Comparison of ENCODE assay signal across 11 cellular contexts in the genomic region with DNA sequence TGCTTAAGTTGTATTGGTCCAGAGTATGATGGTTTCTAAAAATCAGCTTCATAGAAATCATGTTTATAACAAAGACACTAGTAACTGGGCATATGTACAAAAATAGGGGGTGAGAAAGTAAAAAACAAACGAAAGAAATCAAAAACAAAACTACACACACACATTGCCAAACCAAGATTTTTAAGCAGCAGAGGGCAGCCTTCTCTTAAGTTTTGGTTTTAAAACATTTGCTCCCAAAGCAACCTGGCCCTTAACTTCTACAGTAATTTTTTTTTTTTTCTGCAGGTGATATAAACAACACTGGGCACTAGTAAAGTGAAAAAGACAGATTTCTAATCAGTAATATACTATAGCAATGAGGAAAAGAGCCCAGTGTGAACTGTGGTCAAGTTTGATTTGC. TPM values are rescaled to one million over a fixed set of nuclear protein-coding genes. Genes with fewer than 3 reads are reported as not detected.
DNase-seq lines count a peak whose midpoint lies in the region; ATAC-seq and TF ChIP-seq lines count a peak whose summit lies in the region.
"Had no signal": no experiment of that assay in that cellular context is flagged by ENCODE, and none has a peak within 500 bp of the region (broad histone marks: within the 10 kb centered on the region; RNA-seq: fewer than 3 reads in every experiment).

No MANE protein-coding gene starts in this region.

- no peaks in the 10 kb centered on the region for H3K4me1 Mint-ChIP-seq in activated T-helper 2 cell treated with anti-CD3 and anti-CD28 coated beads, Interferon-gamma antibody, Interleukin-2, Interleukin-4, amounts not matched to agents 10 μg/mL and 5 μg/mL and 100 μg/mL, durations not matched to agents 14 hours and 24 hours and 36 hours (ENCODE audit: low read depth)

- H3K4me3 Mint-ChIP-seq in activated T-helper 2 cell treated with anti-CD3 and anti-CD28 coated beads, Interferon-gamma antibody, Interleukin-2, Interleukin-4, amounts not matched to agents 10 μg/mL and 5 μg/mL and 100 μg/mL, durations not matched to agents 14 hours and 24 hours and 36 hours (ENCODE audit: low read depth) = no peak overlapping the region
- H3K4me3 Mint-ChIP-seq: CD8-positive, alpha-beta T cell had no signal

- TF ChIP-seq CTCF in 22Rv1 (IDR thresholded peaks at IDR 0.05) (peak; percentile 35), GM12864 (IDR thresholded peaks at IDR 0.05; ENCODE audit: low read depth, low read length, missing control alignments) (peak; percentile 16), fibroblast of villous mesenchyme (IDR thresholded peaks at IDR 0.05; ENCODE audit: insufficient read depth, low read depth, low read length) (peak; percentile 28), lower leg skin (IDR thresholded peaks at IDR 0.05) (no peak)

- 23 to 49% methylated on average over 1 of the region's 1 CpG for WGBS in lower leg skin, 2 donors

- H3K4me3 ChIP-seq in GM12864 (ENCODE audit: low read depth, low read length) = no peak overlapping the region
- H3K4me3 ChIP-seq in fibroblast of villous mesenchyme (ENCODE audit: low read depth, low read length) = no peak overlapping the region
- no peak overlapping the region for H3K4me3 ChIP-seq in lower leg skin (ENCODE audit: low read depth, poor library complexity, severe bottlenecking)
- H3K4me3 ChIP-seq in effector memory CD4-positive, alpha-beta T cell (ENCODE audit: insufficient read depth, low read depth, low read length, poor library complexity, severe bottlenecking) = no peak overlapping the region

- no peak for ATAC-seq in HG03354 (IDR thresholded peaks at IDR 0.05; ENCODE audit: poor library complexity, severe bottlenecking, unreplicated experiment)
- ATAC-seq: CD8-positive, alpha-beta T cell had no signal

- peaks cover 5% of the 10 kb centered on the region for H3K9me3 Mint-ChIP-seq in activated T-helper 2 cell treated with anti-CD3 and anti-CD28 coated beads, Interferon-gamma antibody, Interleukin-2, Interleukin-4, amounts not matched to agents 10 μg/mL and 5 μg/mL and 100 μg/mL, durations not matched to agents 14 hours and 24 hours and 36 hours

- intact Hi-C loops in activated T-helper 2 cell treated with anti-CD3 and anti-CD28 coated beads, Interferon-gamma antibody, Interleukin-2, Interleukin-4, amounts not matched to agents 10 μg/mL and 5 μg/mL and 100 μg/mL, durations not matched to agents 14 hours and 24 hours and 36 hours (cut with micrococcal nuclease) = no loop called here
- intact Hi-C loops in lower leg skin (cut with DNase I; ENCODE audit: low total_unique reads) = no loop called here

- DNase-seq in GM12864 (ENCODE audit: low read depth) = no peak
- DNase-seq in OCI-M1 (lab: John Stamatoyannopoulos, UW) = peak; percentile 54
- peak; percentile 17 for DNase-seq in fibroblast of villous mesenchyme (ENCODE audit: low read depth)
- DNase-seq in activated T-helper 2 cell treated with anti-CD3 and anti-CD28 coated beads, Interferon-gamma antibody, Interleukin-2, Interleukin-4, amounts not matched to agents 10 μg/mL and 5 μg/mL and 100 μg/mL, durations not matched to agents 14 hours and 24 hours and 36 hours (ENCODE audit: low spot score) = no peak
- no peak for DNase-seq in lower leg skin (ENCODE audit: low spot score in 2 of 2)
- no peak for DNase-seq in effector memory CD4-positive, alpha-beta T cell
- DNase-seq: amniotic stem cell; CD8-positive, alpha-beta T cell; NCI-H345 had no signal

- H3K36me3 ChIP-seq in effector memory CD4-positive, alpha-beta T cell (ENCODE audit: control insufficient read depth, insufficient read depth, low read length) = no peaks in the 10 kb centered on the region

- H3K9me3 ChIP-seq in effector memory CD4-positive, alpha-beta T cell (ENCODE audit: control insufficient read depth, low read length) = no peaks in the 10 kb centered on the region

- H3K27ac ChIP-seq in 22Rv1 = no peak overlapping the region
- H3K27ac ChIP-seq in effector memory CD4-positive, alpha-beta T cell (ENCODE audit: insufficient read depth, low read length, poor library complexity, severe bottlenecking) = no peak overlapping the region

- H3K36me3 Mint-ChIP-seq in activated T-helper 2 cell treated with anti-CD3 and anti-CD28 coated beads, Interferon-gamma antibody, Interleukin-2, Interleukin-4, amounts not matched to agents 10 μg/mL and 5 μg/mL and 100 μg/mL, durations not matched to agents 14 hours and 24 hours and 36 hours (ENCODE audit: low read depth) = no peaks in the 10 kb centered on the region
- H3K36me3 Mint-ChIP-seq: CD8-positive, alpha-beta T cell had no signal

- no peak for TF ChIP-seq POLR2A in lower leg skin (IDR thresholded peaks at IDR 0.05)

- no peak overlapping the region for H3K27ac Mint-ChIP-seq in activated T-helper 2 cell treated with anti-CD3 and anti-CD28 coated beads, Interferon-gamma antibody, Interleukin-2, Interleukin-4, amounts not matched to agents 10 μg/mL and 5 μg/mL and 100 μg/mL, durations not matched to agents 14 hours and 24 hours and 36 hours
- H3K27ac Mint-ChIP-seq: CD8-positive, alpha-beta T cell had no signal

- peaks cover 3% of the 10 kb centered on the region for H3K27me3 Mint-ChIP-seq in activated T-helper 2 cell treated with anti-CD3 and anti-CD28 coated beads, Interferon-gamma antibody, Interleukin-2, Interleukin-4, amounts not matched to agents 10 μg/mL and 5 μg/mL and 100 μg/mL, durations not matched to agents 14 hours and 24 hours and 36 hours (ENCODE audit: low read depth)

- H3K27me3 ChIP-seq in effector memory CD4-positive, alpha-beta T cell (replicated peaks; ENCODE audit: control insufficient read depth, insufficient read depth, low read length, poor library complexity, severe bottlenecking) = no peaks in the 10 kb centered on the region

- H3K4me1 ChIP-seq in effector memory CD4-positive, alpha-beta T cell (ENCODE audit: control insufficient read depth, insufficient read depth, low read length, poor library complexity, severe bottlenecking) = no peaks in the 10 kb centered on the region

RNA-seq across cellular contexts. Expression of a gene that starts 13.5 kb away (rescaled TPM):
- total RNA-seq in fibroblast of villous mesenchyme = not detected in 2 replicates
- total RNA-seq in activated T-helper 2 cell treated with anti-CD3 and anti-CD28 coated beads, Interferon-gamma antibody, Interleukin-2, Interleukin-4, amounts not matched to agents 10 μg/mL and 5 μg/mL and 100 μg/mL, durations not matched to agents 14 hours and 24 hours and 36 hours = not detected in 2 replicates
- total RNA-seq in lower leg skin = 1 to 10 TPM in 1 of 4 donors, under 1 TPM in 1, not detected in 2; 0.39 to 1.6 TPM

RNA-seq across cellular contexts. Expression of a gene that starts 17.9 kb away (rescaled TPM):
- total RNA-seq in fibroblast of villous mesenchyme (219 and 297 TPM in 2 replicates), lower leg skin (100 to 1,000 TPM; 109 to 229 (median 153) TPM)
- total RNA-seq in activated T-helper 2 cell treated with anti-CD3 and anti-CD28 coated beads, Interferon-gamma antibody, Interleukin-2, Interleukin-4, amounts not matched to agents 10 μg/mL and 5 μg/mL and 100 μg/mL, durations not matched to agents 14 hours and 24 hours and 36 hours = 18.2 and 20.1 TPM in 2 replicates

Comparison
In these comparisons a context has a peak if more than half of its experiments do, and no peak if none do; other contexts are left out.
1. CTCF ChIP-seq: peak in 22Rv1 (single experiment), GM12864 (single experiment) and fibroblast of villous mesenchyme (single experiment); none in lower leg skin (0 of 3).
2. DNase-seq: peak in OCI-M1 (single experiment) and fibroblast of villous mesenchyme (single experiment); none in GM12864 (single experiment), activated T-helper 2 cell treated with anti-CD3 and anti-CD28 coated beads, Interferon-gamma antibody, Interleukin-2, Interleukin-4, amounts not matched to agents 10 μg/mL and 5 μg/mL and 100 μg/mL, durations not matched to agents 14 hours and 24 hours and 36 hours (single experiment), lower leg skin (0 of 2) and effector memory CD4-positive, alpha-beta T cell (0 of 3).